8 cellular contexts compared by ENCODE assay signal in genomic region chr6:121435444-121436069, GRCh38.
DNase-seq lines count a peak whose midpoint lies in the region; ATAC-seq and TF ChIP-seq lines count a peak whose summit lies in the region.

Gene GJA1 (plus strand): TSS chr6:121435646. CDS start chr6:121446848, 11,202 bp downstream.

- DNase-seq in Ammon's horn (ENCODE audit: low spot score) (peak; percentile 61), MM.1S (peak; percentile 83), coronary artery (ENCODE audit: low spot score) (no peak), kidney tubule cell (ENCODE audit: low spot score) (peak; percentile 79), NCI-H1417 (lab: John Stamatoyannopoulos, UW) (no peak), NCI-H1105 (lab: John Stamatoyannopoulos, UW) (no peak)
- DNase-seq in stimulated activated effector memory CD8-positive, alpha-beta T cell treated with anti-CD3 and anti-CD28 coated beads, Interleukin-12 subunit alpha, Interleukin-12 subunit beta, amount 100 ng/mL, for 72 hours (ENCODE audit: low spot score in 2 of 2) = no peak
- DNase-seq in activated effector memory CD4-positive, alpha-beta T cell treated with anti-CD3 and anti-CD28 coated beads, Interleukin-2, amount 50 U/mL, for 16 hours = no peak

- H3K27ac ChIP-seq in MM.1S (ENCODE audit: low read length) (peak within 1 kb of the TSS; percentile 18; the same call in 1 of the 2 replicates), coronary artery (peak within 1 kb of the TSS; percentile 93 to 95)

- peaks cover 15% of the 10 kb centered on the region for H3K79me2 ChIP-seq in MM.1S (ENCODE audit: low read length)

- no peaks in the 10 kb centered on the region for H3K9me3 Mint-ChIP-seq in stimulated activated effector memory CD8-positive, alpha-beta T cell treated with anti-CD3 and anti-CD28 coated beads, Interleukin-12 subunit alpha, Interleukin-12 subunit beta, amount 100 ng/mL, for 72 hours

- no peak for ATAC-seq in stimulated activated effector memory CD8-positive, alpha-beta T cell treated with anti-CD3 and anti-CD28 coated beads, Interleukin-12 subunit alpha, Interleukin-12 subunit beta, amount 100 ng/mL, for 72 hours

- no peaks in the 10 kb centered on the region for H3K9me2 ChIP-seq in MM.1S (replicated peaks; ENCODE audit: insufficient read depth, low read length)

- H3K4me3 ChIP-seq in MM.1S (ENCODE audit: low read length) = peak within 1 kb of the TSS; percentile 65
- peak within 1 kb of the TSS; percentile 80 for H3K4me3 ChIP-seq in coronary artery

- H3K9ac ChIP-seq in MM.1S (ENCODE audit: low read length) = peak within 1 kb of the TSS; percentile 52

- H3K4me2 ChIP-seq in MM.1S (ENCODE audit: low read depth, low read length) = peak within 1 kb of the TSS; percentile 73

- H3F3A ChIP-seq in MM.1S (ENCODE audit: insufficient read depth, low read length) = no peaks in the 10 kb centered on the region

- H3K27ac Mint-ChIP-seq in stimulated activated effector memory CD8-positive, alpha-beta T cell treated with anti-CD3 and anti-CD28 coated beads, Interleukin-12 subunit alpha, Interleukin-12 subunit beta, amount 100 ng/mL, for 72 hours = no peak within 1 kb of the TSS

- no peak for TF ChIP-seq CTCF in MM.1S (IDR thresholded peaks at IDR 0.05; ENCODE audit: low read length)
- no peak for TF ChIP-seq CTCF in coronary artery (IDR thresholded peaks at IDR 0.05)

- H3K27me3 ChIP-seq in MM.1S (replicated peaks; ENCODE audit: insufficient read depth, low read length) = no peaks in the 10 kb centered on the region

- H3K4me3 Mint-ChIP-seq in stimulated activated effector memory CD8-positive, alpha-beta T cell treated with anti-CD3 and anti-CD28 coated beads, Interleukin-12 subunit alpha, Interleukin-12 subunit beta, amount 100 ng/mL, for 72 hours = peak within 1 kb of the TSS; percentile 72

- H2AFZ ChIP-seq in MM.1S (ENCODE audit: low read length) = peak within 1 kb of the TSS; percentile 79

- H3K36me3 ChIP-seq in MM.1S (replicated peaks; ENCODE audit: insufficient read depth, low read length) = no peaks in the 10 kb centered on the region

- H3K36me3 Mint-ChIP-seq in stimulated activated effector memory CD8-positive, alpha-beta T cell treated with anti-CD3 and anti-CD28 coated beads, Interleukin-12 subunit alpha, Interleukin-12 subunit beta, amount 100 ng/mL, for 72 hours = no peaks in the 10 kb centered on the region

- peaks cover 5% of the 10 kb centered on the region; the same call in 1 of the 2 replicates for H3K4me1 ChIP-seq in MM.1S (ENCODE audit: low read length)

- H4K20me1 ChIP-seq in MM.1S (ENCODE audit: insufficient read depth, low read length) = no peaks in the 10 kb centered on the region

- H3K9me3 ChIP-seq in MM.1S (replicated peaks; ENCODE audit: insufficient read depth, low read length) = no peaks in the 10 kb centered on the region

- peaks cover 11% of the 10 kb centered on the region for H3K4me1 Mint-ChIP-seq in stimulated activated effector memory CD8-positive, alpha-beta T cell treated with anti-CD3 and anti-CD28 coated beads, Interleukin-12 subunit alpha, Interleukin-12 subunit beta, amount 100 ng/mL, for 72 hours

Comparison
In these comparisons a context has a peak if more than half of its experiments do, and no peak if none do; other contexts are left out.
1. DNase-seq: peak in Ammon's horn (single experiment), MM.1S (single experiment) and kidney tubule cell (single experiment); none in coronary artery (single experiment), stimulated activated effector memory CD8-positive, alpha-beta T cell treated with anti-CD3 and anti-CD28 coated beads, Interleukin-12 subunit alpha, Interleukin-12 subunit beta, amount 100 ng/mL, for 72 hours (0 of 2), NCI-H1417 (0 of 3), activated effector memory CD4-positive, alpha-beta T cell treated with anti-CD3 and anti-CD28 coated beads, Interleukin-2, amount 50 U/mL, for 16 hours (single experiment) and NCI-H1105 (single experiment).